In the genomic region with DNA sequence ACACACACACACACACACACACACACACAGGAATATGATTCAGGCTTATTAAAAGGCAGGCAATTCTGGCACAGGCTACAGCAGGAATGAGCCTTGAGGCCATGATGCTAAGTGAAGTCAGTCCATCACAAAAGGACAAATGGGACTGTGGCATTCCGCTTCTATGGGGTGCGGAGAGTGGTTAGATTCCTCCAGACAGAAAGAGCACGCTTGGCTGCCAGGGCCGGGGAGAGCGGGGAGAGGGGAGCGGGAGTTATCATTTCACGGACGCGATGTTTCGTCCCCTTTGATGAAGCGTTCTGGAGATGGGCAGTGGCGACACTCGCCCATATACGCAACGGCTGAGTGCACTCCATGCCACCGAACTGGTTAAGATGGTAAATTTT, we compare ENCODE assay signal across 8 cellular contexts. TPM values are rescaled to one million over a fixed set of nuclear protein-coding genes. Genes with fewer than 3 reads are reported as not detected.
A peak's percentile ranks its signal among the peaks of the same experiment; 100 is the strongest.
DNase-seq lines count a peak whose midpoint lies in the region; ATAC-seq and TF ChIP-seq lines count a peak whose summit lies in the region.

No MANE protein-coding gene starts in this region.

- H3K36me3 Mint-ChIP-seq in activated naive CD4-positive, alpha-beta T cell treated with anti-CD3 and anti-CD28 coated beads for 36 hours (ENCODE audit: low read depth): no peaks in the 10 kb centered on the region
- H3K36me3 Mint-ChIP-seq in activated B cell treated with CpG ODN at 0.5 μM for 24 hours (ENCODE audit: low read depth): no peaks in the 10 kb centered on the region
- H3K36me3 Mint-ChIP-seq in nephron (ENCODE audit: low read depth): no peaks in the 10 kb centered on the region

- H3K27ac Mint-ChIP-seq in activated naive CD4-positive, alpha-beta T cell treated with anti-CD3 and anti-CD28 coated beads for 36 hours: no peak overlapping the region
- no peak overlapping the region for H3K27ac Mint-ChIP-seq in activated B cell treated with CpG ODN at 0.5 μM for 24 hours
- H3K27ac Mint-ChIP-seq in nephron: peak overlapping the region; percentile 93 to 97 (median 94)

- H3K4me3 Mint-ChIP-seq in activated naive CD4-positive, alpha-beta T cell treated with anti-CD3 and anti-CD28 coated beads for 36 hours: peak overlapping the region; percentile 46
- H3K4me3 Mint-ChIP-seq in activated B cell treated with CpG ODN at 0.5 μM for 24 hours (peak overlapping the region; percentile 68), nephron (peak overlapping the region; percentile 85 to 87 (median 87))

- peaks cover 8% of the 10 kb centered on the region for H3K4me1 Mint-ChIP-seq in activated naive CD4-positive, alpha-beta T cell treated with anti-CD3 and anti-CD28 coated beads for 36 hours (ENCODE audit: low read depth)
- peaks cover 7% of the 10 kb centered on the region for H3K4me1 Mint-ChIP-seq in activated B cell treated with CpG ODN at 0.5 μM for 24 hours
- peaks cover 28% of the 10 kb centered on the region for H3K4me1 Mint-ChIP-seq in nephron

- DNase-seq in activated naive CD4-positive, alpha-beta T cell treated with anti-CD3 and anti-CD28 coated beads for 36 hours: no peak
- no peak for DNase-seq in activated naive CD4-positive, alpha-beta T cell (lab: John Stamatoyannopoulos, UW)
- DNase-seq in activated B cell treated with CpG ODN at 0.5 μM for 24 hours (no peak), foreskin fibroblast (peak; percentile 9 to 44), HT-29 (ENCODE audit: low spot score) (no peak)

- intact Hi-C loops in activated naive CD4-positive, alpha-beta T cell treated with anti-CD3 and anti-CD28 coated beads for 36 hours (cut with micrococcal nuclease): loop anchor here (1.0 to 2.0 kb wide), 3 partner anchors 193 to 437 kb away; no protein-coding TSS in a partner anchor
- intact Hi-C loops in activated B cell treated with CpG ODN at 0.5 μM for 24 hours (cut with micrococcal nuclease): loop anchor here (5.0 kb wide), 1 partner anchor 437 kb away; no protein-coding TSS in a partner anchor

- ATAC-seq in HG03066 (IDR thresholded peaks at IDR 0.05; ENCODE audit: low read depth, unreplicated experiment) (peak; percentile 27), activated B cell treated with CpG ODN at 0.5 μM for 24 hours (ENCODE audit: low read depth) (no peak), GM19467 (IDR thresholded peaks at IDR 0.05; ENCODE audit: unreplicated experiment) (no peak)

- peaks cover 4% of the 10 kb centered on the region for H3K27me3 Mint-ChIP-seq in activated naive CD4-positive, alpha-beta T cell treated with anti-CD3 and anti-CD28 coated beads for 36 hours (ENCODE audit: low read depth)
- H3K27me3 Mint-ChIP-seq in activated B cell treated with CpG ODN at 0.5 μM for 24 hours: peaks cover 35% of the 10 kb centered on the region
- no peaks in the 10 kb centered on the region for H3K27me3 Mint-ChIP-seq in nephron (ENCODE audit: low read depth)

- POLR2A ChIA-PET in activated B cell treated with CpG ODN at 0.5 μM for 24 hours (lab: Charles Lee): no interaction called here

- TF ChIP-seq CTCF in activated B cell treated with CpG ODN at 0.5 μM for 24 hours (IDR thresholded peaks at IDR 0.05) (no peak), foreskin fibroblast (IDR thresholded peaks at IDR 0.05; ENCODE audit: low read depth, low read length) (no peak), nephron (IDR thresholded peaks at IDR 0.05; ENCODE audit: unreplicated experiment in 3 of 3) (no peak)

- H3K9me3 Mint-ChIP-seq in activated naive CD4-positive, alpha-beta T cell treated with anti-CD3 and anti-CD28 coated beads for 36 hours: no peaks in the 10 kb centered on the region
- no peaks in the 10 kb centered on the region for H3K9me3 Mint-ChIP-seq in activated B cell treated with CpG ODN at 0.5 μM for 24 hours
- no peaks in the 10 kb centered on the region for H3K9me3 Mint-ChIP-seq in nephron

- H3K4me3 ChIP-seq in foreskin fibroblast (ENCODE audit: low read depth in 1 of 2, low read length in 2 of 2): peak overlapping the region; percentile 44 to 66

- CTCF ChIA-PET in activated naive CD4-positive, alpha-beta T cell treated with anti-CD3 and anti-CD28 coated beads for 36 hours (lab: Charles Lee): interaction anchor here (0.6 to 4.0 kb wide), 20 partner anchors 8 to 645 kb away, joined by 3 to 36 read pairs (median 4); a partner anchor contains a TSS
- CTCF ChIA-PET in activated B cell treated with CpG ODN at 0.5 μM for 24 hours (lab: Charles Lee): interaction anchor here (0.8 to 2.2 kb wide), 11 partner anchors 12 to 1411 kb away, joined by 3 to 26 read pairs (median 5); no protein-coding TSS in a partner anchor

RNA-seq across cellular contexts. Expression of a gene that starts 58.5 kb away (rescaled TPM):
- 1 to 10 TPM; 5.5 to 5.6 TPM for total RNA-seq in activated naive CD4-positive, alpha-beta T cell treated with anti-CD3 and anti-CD28 coated beads for 36 hours
- total RNA-seq in activated B cell treated with CpG ODN at 0.5 μM for 24 hours: 0.91 and 1.1 TPM in 2 replicates
- total RNA-seq in HT-29 (2014; rRNA removed; shearing (Covaris generic)): 14.4 and 19.7 TPM in 2 replicates

Comparison
In these comparisons a context has a peak if more than half of its experiments do, and no peak if none do; other contexts are left out.
1. DNase-seq: peak in foreskin fibroblast (2 of 2); none in activated naive CD4-positive, alpha-beta T cell treated with anti-CD3 and anti-CD28 coated beads for 36 hours (single experiment), activated naive CD4-positive, alpha-beta T cell (0 of 4), activated B cell treated with CpG ODN at 0.5 μM for 24 hours (single experiment) and HT-29 (single experiment).
2. H3K27ac Mint-ChIP-seq: peak in nephron (3 of 3); none in activated naive CD4-positive, alpha-beta T cell treated with anti-CD3 and anti-CD28 coated beads for 36 hours (single experiment) and activated B cell treated with CpG ODN at 0.5 μM for 24 hours (single experiment).
3. Peak in every context shown above with its lines, with median percentiles within 50 percentile points of each other: H3K4me3 Mint-ChIP-seq.